ENCODE assay signal across 17 cellular contexts in the genomic region with DNA sequence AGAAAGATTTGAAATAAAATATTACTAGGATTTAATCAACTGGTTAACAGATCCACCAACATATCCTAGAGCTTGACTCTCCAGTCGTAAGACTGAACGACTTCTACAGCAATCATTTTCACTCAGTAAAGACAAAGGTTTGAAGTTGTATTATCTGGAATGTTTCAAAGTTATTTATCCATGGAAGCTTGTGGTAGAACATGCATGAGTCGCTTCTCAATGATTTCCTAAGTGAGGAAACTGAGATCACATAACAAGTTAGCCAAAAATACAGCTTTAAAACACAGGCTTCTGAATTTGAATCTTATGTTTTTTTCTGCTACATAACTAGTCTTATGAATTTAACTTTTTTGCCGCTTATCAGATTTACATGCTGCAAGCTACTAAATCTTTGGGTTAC.
DNase-seq lines count a peak whose midpoint lies in the region; FAIRE-seq and TF ChIP-seq lines count a peak whose summit lies in the region.
"Had no signal": no experiment of that assay in that cellular context is flagged by ENCODE, and none has a peak within 500 bp of the region (broad histone marks: within the 10 kb centered on the region; RNA-seq: fewer than 3 reads in every experiment).

No MANE protein-coding gene starts in this region.

- peak overlapping the region; percentile 36 for H3K9ac ChIP-seq in skeletal muscle satellite cell (ENCODE audit: low read depth, low read length)

- H3K27ac Mint-ChIP-seq in glutamatergic neuron (ENCODE audit: unreplicated experiment): no peak overlapping the region
- H3K27ac Mint-ChIP-seq: activated CD4-positive, alpha-beta T cell treated with anti-CD3 and anti-CD28 coated beads, Interleukin-2, amount 10 ng/mL, durations not matched to agents 24 days and 14 days; IgD-negative memory B cell; T-helper 1 cell treated with Interleukin-12 subunit alpha and Interleukin-12 subunit beta and Interleukin-4 antibody, amounts not matched to agents 30 μg/mL and 1 μg/mL, for 36 hours had no signal

- no peaks in the 10 kb centered on the region for H3K27me3 Mint-ChIP-seq in glutamatergic neuron (ENCODE audit: unreplicated experiment)
- H3K27me3 Mint-ChIP-seq: activated CD4-positive, alpha-beta T cell treated with anti-CD3 and anti-CD28 coated beads, Interleukin-2, amount 10 ng/mL, durations not matched to agents 24 days and 14 days had no signal

- no peaks in the 10 kb centered on the region for H3K4me1 Mint-ChIP-seq in glutamatergic neuron (ENCODE audit: low read depth, unreplicated experiment)
- H3K4me1 Mint-ChIP-seq: activated CD4-positive, alpha-beta T cell treated with anti-CD3 and anti-CD28 coated beads, Interleukin-2, amount 10 ng/mL, durations not matched to agents 24 days and 14 days; neural crest cell had no signal

- H3K36me3 Mint-ChIP-seq in glutamatergic neuron (ENCODE audit: unreplicated experiment): no peaks in the 10 kb centered on the region

- H3K27me3 ChIP-seq in skeletal muscle satellite cell (ENCODE audit: control insufficient read depth, insufficient read depth, low read length) (no peaks in the 10 kb centered on the region), ascending aorta (no peaks in the 10 kb centered on the region)
- H3K27me3 ChIP-seq: adrenal gland had no signal

- H3K4me2 ChIP-seq in skeletal muscle satellite cell (ENCODE audit: low read length): peak overlapping the region; percentile 42
- H3K4me2 ChIP-seq: PC-9 had no signal

- H3K27ac ChIP-seq in ascending aorta: no peak overlapping the region
- H3K27ac ChIP-seq: adrenal gland, PC-9 had no signal

- FAIRE-seq in GM19239 (lab: Jason Lieb, UNC): no peak

- H3K9me3 ChIP-seq in skeletal muscle satellite cell (replicated peaks; ENCODE audit: low read length) (peaks cover 3% of the 10 kb centered on the region), ascending aorta (no peaks in the 10 kb centered on the region)
- H3K9me3 ChIP-seq: adrenal gland had no signal

- H3K4me3 ChIP-seq in fibroblast of the aortic adventitia (ENCODE audit: low read depth, low read length) (no peak overlapping the region), skeletal muscle satellite cell (ENCODE audit: low read length) (no peak overlapping the region), ascending aorta (no peak overlapping the region)
- H3K4me3 ChIP-seq: adrenal gland, PC-9 had no signal

- intact Hi-C loops in ascending aorta (cut with DNase I): no loop called here

- H3K36me3 ChIP-seq in skeletal muscle satellite cell (ENCODE audit: insufficient read depth, low read length) (no peaks in the 10 kb centered on the region), ascending aorta (no peaks in the 10 kb centered on the region)
- H3K36me3 ChIP-seq: adrenal gland had no signal

- H3K4me1 ChIP-seq in skeletal muscle satellite cell (ENCODE audit: control insufficient read depth, insufficient read depth, low read length) (peaks cover 12% of the 10 kb centered on the region), ascending aorta (peaks cover 0 to 10% of the 10 kb centered on the region in 2 donors)
- H3K4me1 ChIP-seq: adrenal gland had no signal

- H3K9me3 Mint-ChIP-seq in glutamatergic neuron (ENCODE audit: unreplicated experiment): no peaks in the 10 kb centered on the region
- H3K9me3 Mint-ChIP-seq: neural crest cell had no signal

- TF ChIP-seq CTCF in fibroblast of the aortic adventitia (IDR thresholded peaks at IDR 0.05; ENCODE audit: insufficient read depth, low read length): no peak
- TF ChIP-seq CTCF in glutamatergic neuron (IDR thresholded peaks at IDR 0.05; ENCODE audit: partially characterized antibody, unreplicated experiment): no peak
- TF ChIP-seq CTCF in ascending aorta (IDR thresholded peaks at IDR 0.05): no peak

- peak; percentile 38 for DNase-seq in GM04504 (ENCODE audit: low read depth)
- DNase-seq in amniotic epithelial cell (ENCODE audit: low read depth): peak; percentile 80
- DNase-seq in fibroblast of the aortic adventitia (ENCODE audit: low read depth): peak; percentile 85
- DNase-seq in glutamatergic neuron: no peak
- DNase-seq in GM19239 (ENCODE audit: insufficient read length, low spot score): no peak
- no peak for DNase-seq in ascending aorta (ENCODE audit: low spot score in 2 of 2)
- DNase-seq in NCI-H2227 treated with DMSO at 0.1 percent for 48 hours (lab: John Stamatoyannopoulos, UW): no peak
- DNase-seq: activated CD4-positive, alpha-beta T cell treated with anti-CD3 and anti-CD28 coated beads, Interleukin-2, amount 10 ng/mL, durations not matched to agents 24 days and 14 days; activated T-cell treated with anti-CD3 and anti-CD28 coated beads, Interleukin-2, amount 50 U/mL, for 48 hours; adrenal gland; hypothalamus; NCI-H510A; PC-9 had no signal

- H3K4me3 Mint-ChIP-seq in glutamatergic neuron (ENCODE audit: unreplicated experiment): no peak overlapping the region
- H3K4me3 Mint-ChIP-seq: activated CD4-positive, alpha-beta T cell treated with anti-CD3 and anti-CD28 coated beads, Interleukin-2, amount 10 ng/mL, durations not matched to agents 24 days and 14 days; IgD-negative memory B cell; neural crest cell; T-helper 1 cell treated with Interleukin-12 subunit alpha and Interleukin-12 subunit beta and Interleukin-4 antibody, amounts not matched to agents 30 μg/mL and 1 μg/mL, for 36 hours had no signal

Comparison
In these comparisons a context has a peak if more than half of its experiments do, and no peak if none do; other contexts are left out.
1. DNase-seq: peak in GM04504 (single experiment), amniotic epithelial cell (single experiment) and fibroblast of the aortic adventitia (single experiment); none in glutamatergic neuron (single experiment), GM19239 (single experiment), ascending aorta (0 of 2) and NCI-H2227 treated with DMSO at 0.1 percent for 48 hours (single experiment).